In the genomic region with DNA sequence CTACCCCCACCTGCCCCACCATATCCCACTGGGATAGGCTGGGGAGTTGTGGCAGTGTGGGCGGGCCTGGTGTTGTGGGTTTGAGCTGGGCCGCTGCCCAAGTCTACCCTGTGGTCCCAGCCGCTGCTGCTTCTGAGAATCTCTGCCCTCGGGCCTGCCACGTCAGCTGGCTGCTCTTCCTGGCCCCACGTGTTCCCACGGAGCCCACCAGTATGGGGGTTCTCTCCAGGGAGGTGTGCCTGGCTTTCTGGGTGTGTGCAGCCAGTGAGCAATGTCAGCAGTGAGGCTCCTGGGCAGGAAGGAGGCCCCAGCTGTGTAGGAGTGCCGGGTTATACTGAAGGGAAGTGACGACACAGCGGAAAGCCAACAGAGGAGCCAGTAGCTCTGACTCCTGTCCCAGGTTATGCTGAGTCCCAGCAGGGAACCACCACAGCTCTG, we compare ENCODE assay signal across 9 cellular contexts. TPM values are rescaled to one million over a fixed set of nuclear protein-coding genes. Genes with fewer than 3 reads are reported as not detected.
DNase-seq lines count a peak whose midpoint lies in the region; ATAC-seq and TF ChIP-seq lines count a peak whose summit lies in the region.
"Had no signal": no experiment of that assay in that cellular context is flagged by ENCODE, and none has a peak within 500 bp of the region (broad histone marks: within the 10 kb centered on the region; RNA-seq: fewer than 3 reads in every experiment).

No MANE protein-coding gene starts in this region.

- H3K27ac ChIP-seq in CD4-positive, alpha-beta memory T cell (ENCODE audit: low read depth, low read length): peak overlapping the region; percentile 76
- H3K27ac ChIP-seq in MM.1S (ENCODE audit: low read length) (peak overlapping the region; percentile 81), endodermal cell (ENCODE audit: low read depth, low read length) (peak overlapping the region; percentile 87), neural cell (ENCODE audit: low read length) (peak overlapping the region; percentile 96), substantia nigra (ENCODE audit: low read depth, low read length, poor library complexity, severe bottlenecking) (peak overlapping the region; percentile 86)

- TF ChIP-seq CTCF in MM.1S (IDR thresholded peaks at IDR 0.05; ENCODE audit: low read length): no peak
- TF ChIP-seq CTCF in endodermal cell (conservative IDR thresholded peaks at IDR 0.05): no peak
- no peak for TF ChIP-seq CTCF in neural cell (IDR thresholded peaks at IDR 0.05; ENCODE audit: poor library complexity, severe bottlenecking)

- peaks cover 0 to 36% of the 10 kb centered on the region in 2 donors for H3K36me3 Mint-ChIP-seq in CD4-positive, alpha-beta memory T cell
- peaks cover 42% of the 10 kb centered on the region for H3K36me3 Mint-ChIP-seq in activated CD8-positive, alpha-beta T cell treated with anti-CD3 and anti-CD28 coated beads, Interleukin-2, amount 10 ng/mL, durations not matched to agents 7 days and 5 days (ENCODE audit: low read depth)
- H3K36me3 Mint-ChIP-seq in endodermal cell (ENCODE audit: low read depth): peaks cover 27% of the 10 kb centered on the region

- CTCF ChIA-PET in CD4-positive, alpha-beta memory T cell (lab: Charles Lee; ENCODE audit: partially characterized antibody): interaction anchor here (0.7 to 6.4 kb wide), 29 partner anchors 10 to 156 kb away, joined by 3 to 238 read pairs (median 4); partner anchors contain the start of genes GNAI2, GNAT1, HYAL3 and LSMEM2
- CTCF ChIA-PET in activated CD8-positive, alpha-beta T cell treated with anti-CD3 and anti-CD28 coated beads, Interleukin-2, amount 10 ng/mL, durations not matched to agents 7 days and 5 days (lab: Charles Lee): interaction anchor here (0.6 to 5.0 kb wide), 44 partner anchors 8 to 388 kb away, joined by 3 to 180 read pairs (median 5); partner anchors contain the start of genes GNAI2, GNAT1, HYAL2 and HYAL3

- H2AFZ ChIP-seq in MM.1S (ENCODE audit: low read length) (peak overlapping the region; percentile 12), neural cell (ENCODE audit: low read depth, low read length) (no peak overlapping the region)

- peak; percentile 47 for ATAC-seq in GM21786 (IDR thresholded peaks at IDR 0.05; ENCODE audit: unreplicated experiment)
- ATAC-seq in activated CD8-positive, alpha-beta T cell treated with anti-CD3 and anti-CD28 coated beads, Interleukin-2, amount 10 ng/mL, durations not matched to agents 7 days and 5 days: peak; percentile 81

- peak overlapping the region; percentile 24 to 44 for H3K4me3 ChIP-seq in CD4-positive, alpha-beta memory T cell (ENCODE audit: low read length in 2 of 2)
- H3K4me3 ChIP-seq in MM.1S (ENCODE audit: low read length): peak overlapping the region; percentile 52
- H3K4me3 ChIP-seq in endodermal cell (ENCODE audit: low read length): no peak overlapping the region
- H3K4me3 ChIP-seq in neural cell (ENCODE audit: low read length): peak overlapping the region; percentile 62

- intact Hi-C loops in CD4-positive, alpha-beta memory T cell (cut with micrococcal nuclease): loop anchor here (1.0 kb wide), 5 partner anchors 8 to 52 kb away; partner anchors contain the start of gene IFRD2

- peak overlapping the region; percentile 92 to 98 (median 95) for H3K27ac Mint-ChIP-seq in CD4-positive, alpha-beta memory T cell
- peak overlapping the region; percentile 91 for H3K27ac Mint-ChIP-seq in activated CD8-positive, alpha-beta T cell treated with anti-CD3 and anti-CD28 coated beads, Interleukin-2, amount 10 ng/mL, durations not matched to agents 7 days and 5 days
- H3K27ac Mint-ChIP-seq in endodermal cell: peak overlapping the region; percentile 95

- no peaks in the 10 kb centered on the region for H3K9me3 ChIP-seq in CD4-positive, alpha-beta memory T cell (ENCODE audit: control insufficient read depth in 1 of 2, low read length in 2 of 2)
- H3K9me3 ChIP-seq in MM.1S (replicated peaks; ENCODE audit: insufficient read depth, low read length) (no peaks in the 10 kb centered on the region), endodermal cell (ENCODE audit: control insufficient read depth, low read length) (no peaks in the 10 kb centered on the region), neural cell (ENCODE audit: low read length) (no peaks in the 10 kb centered on the region)

- peaks cover 97% of the 10 kb centered on the region for H3K4me1 ChIP-seq in CD4-positive, alpha-beta memory T cell (ENCODE audit: insufficient read depth, low read length)
- H3K4me1 ChIP-seq in MM.1S (ENCODE audit: low read length): peaks cover 13% of the 10 kb centered on the region
- peaks cover 19% of the 10 kb centered on the region for H3K4me1 ChIP-seq in endodermal cell (ENCODE audit: control insufficient read depth, insufficient read depth, low read length)

- no peak for TF ChIP-seq RAD21 in neural cell (conservative IDR thresholded peaks at IDR 0.05)

- POLR2A ChIA-PET in CD4-positive, alpha-beta memory T cell (lab: Charles Lee; ENCODE audit: partially characterized antibody): interaction anchor here (0.7 to 11.2 kb wide), 13 partner anchors 9 to 111 kb away, joined by 3 to 150 read pairs (median 8); partner anchors contain the start of genes GNAI2, HYAL3, IFRD2 and NAA80
- POLR2A ChIA-PET in activated CD8-positive, alpha-beta T cell treated with anti-CD3 and anti-CD28 coated beads, Interleukin-2, amount 10 ng/mL, durations not matched to agents 7 days and 5 days (lab: Charles Lee): interaction anchor here (0.7 to 2.7 kb wide), 6 partner anchors 10 to 81 kb away, joined by 3 to 24 read pairs (median 5); partner anchors contain the start of genes GNAI2, HYAL3, NAA80 and TUSC2

- peak overlapping the region; percentile 74 for H3K4me2 ChIP-seq in MM.1S (ENCODE audit: low read depth, low read length)
- H3K4me2 ChIP-seq in neural cell (ENCODE audit: low read length): peak overlapping the region; percentile 46

- WGBS in endodermal cell (ENCODE audit: insufficient coverage in 1 of 2, insufficient read length in 1 of 2), 2 experiments: 30 to 48% methylated on average over 2 to 10 of the region's 10 CpGs

- peak overlapping the region; percentile 75 to 88 (median 80) for H3K4me3 Mint-ChIP-seq in CD4-positive, alpha-beta memory T cell
- peak overlapping the region; percentile 76 for H3K4me3 Mint-ChIP-seq in activated CD8-positive, alpha-beta T cell treated with anti-CD3 and anti-CD28 coated beads, Interleukin-2, amount 10 ng/mL, durations not matched to agents 7 days and 5 days
- peak overlapping the region; percentile 12 for H3K4me3 Mint-ChIP-seq in endodermal cell

- peaks cover 45 to 89% (median 70%) of the 10 kb centered on the region in 4 donors for H3K4me1 Mint-ChIP-seq in CD4-positive, alpha-beta memory T cell
- H3K4me1 Mint-ChIP-seq in activated CD8-positive, alpha-beta T cell treated with anti-CD3 and anti-CD28 coated beads, Interleukin-2, amount 10 ng/mL, durations not matched to agents 7 days and 5 days (ENCODE audit: low read depth): peaks cover 73% of the 10 kb centered on the region
- H3K4me1 Mint-ChIP-seq in endodermal cell: peaks cover 29% of the 10 kb centered on the region

- no peaks in the 10 kb centered on the region for H3K27me3 ChIP-seq in CD4-positive, alpha-beta memory T cell (ENCODE audit: insufficient read depth, low read length)
- H3K27me3 ChIP-seq in MM.1S (replicated peaks; ENCODE audit: insufficient read depth, low read length): no peaks in the 10 kb centered on the region
- no peaks in the 10 kb centered on the region for H3K27me3 ChIP-seq in endodermal cell (ENCODE audit: control insufficient read depth, insufficient read depth, low read length, poor library complexity, severe bottlenecking)
- H3K27me3 ChIP-seq in neural cell (ENCODE audit: insufficient read depth, low read depth, low read length): no peaks in the 10 kb centered on the region

- peaks cover 22% of the 10 kb centered on the region for H3K36me3 ChIP-seq in CD4-positive, alpha-beta memory T cell (ENCODE audit: insufficient read depth, low read length)
- H3K36me3 ChIP-seq in MM.1S (replicated peaks; ENCODE audit: insufficient read depth, low read length): no peaks in the 10 kb centered on the region
- peaks cover 36% of the 10 kb centered on the region for H3K36me3 ChIP-seq in endodermal cell (ENCODE audit: control insufficient read depth, insufficient read depth, low read length)
- no peaks in the 10 kb centered on the region for H3K36me3 ChIP-seq in neural cell (ENCODE audit: insufficient read depth, low read length)

- no peaks in the 10 kb centered on the region for H3K9me2 ChIP-seq in MM.1S (replicated peaks; ENCODE audit: insufficient read depth, low read length)
- H3K9me2 ChIP-seq in neural cell (ENCODE audit: insufficient read depth, low read length): no peaks in the 10 kb centered on the region

- no peak for TF ChIP-seq EP300 in neural cell (conservative IDR thresholded peaks at IDR 0.05; ENCODE audit: poor library complexity, severe bottlenecking)

- no peaks in the 10 kb centered on the region for H3K9me3 Mint-ChIP-seq in CD4-positive, alpha-beta memory T cell
- no peaks in the 10 kb centered on the region for H3K9me3 Mint-ChIP-seq in activated CD8-positive, alpha-beta T cell treated with anti-CD3 and anti-CD28 coated beads, Interleukin-2, amount 10 ng/mL, durations not matched to agents 7 days and 5 days (ENCODE audit: insufficient read depth)
- no peaks in the 10 kb centered on the region for H3K9me3 Mint-ChIP-seq in endodermal cell

- peaks cover 21% of the 10 kb centered on the region for H3F3A ChIP-seq in MM.1S (ENCODE audit: insufficient read depth, low read length)
- no peaks in the 10 kb centered on the region for H3F3A ChIP-seq in neural cell (ENCODE audit: insufficient read depth, low read length, poor library complexity, severe bottlenecking)

- peak overlapping the region; percentile 47; the same call in 1 of the 2 replicates for H3K9ac ChIP-seq in MM.1S (ENCODE audit: low read length)
- peak overlapping the region; percentile 53 for H3K9ac ChIP-seq in endodermal cell (ENCODE audit: extremely low read depth, low read length, poor library complexity, severe bottlenecking)
- H3K9ac ChIP-seq in neural cell (ENCODE audit: low read length): peak overlapping the region; percentile 83

- H3K79me2 ChIP-seq in MM.1S (ENCODE audit: low read length) (peaks cover 94% of the 10 kb centered on the region), neural cell (replicated peaks; ENCODE audit: insufficient read depth, low read length) (peaks cover 86% of the 10 kb centered on the region)

- H3K27me3 Mint-ChIP-seq in CD4-positive, alpha-beta memory T cell: no peaks in the 10 kb centered on the region
- no peaks in the 10 kb centered on the region for H3K27me3 Mint-ChIP-seq in activated CD8-positive, alpha-beta T cell treated with anti-CD3 and anti-CD28 coated beads, Interleukin-2, amount 10 ng/mL, durations not matched to agents 7 days and 5 days (ENCODE audit: low read depth)
- no peaks in the 10 kb centered on the region for H3K27me3 Mint-ChIP-seq in endodermal cell (ENCODE audit: insufficient read depth)

- peak; percentile 80 to 95 (median 84) for DNase-seq in CD4-positive, alpha-beta memory T cell
- peak; percentile 85 for DNase-seq in MM.1S
- peak; percentile 93 for DNase-seq in activated CD8-positive, alpha-beta T cell treated with anti-CD3 and anti-CD28 coated beads, Interleukin-2, amount 10 ng/mL, durations not matched to agents 7 days and 5 days
- peak; percentile 87 for DNase-seq in endodermal cell
- peak in 2 of 49 donors; percentile 53 to 65 for DNase-seq in substantia nigra (lab: John Stamatoyannopoulos, UW)
- DNase-seq in amygdala (lab: John Stamatoyannopoulos, UW): no peak

- H4K20me1 ChIP-seq in MM.1S (ENCODE audit: insufficient read depth, low read length): peaks cover 9% of the 10 kb centered on the region; the same call in 1 of the 2 replicates
- no peaks in the 10 kb centered on the region for H4K20me1 ChIP-seq in neural cell (ENCODE audit: insufficient read depth)

RNA-seq across cellular contexts. Expression of gene GNAI2, which starts 10.5 kb away (rescaled TPM):
- 100 to 1,000 TPM; 292 to 300 TPM for total RNA-seq in CD4-positive, alpha-beta memory T cell
- 100 to 1,000 TPM; 532 to 615 TPM for polyA plus RNA-seq in CD4-positive, alpha-beta memory T cell
- 100 to 1,000 TPM; 515 to 531 TPM for total RNA-seq in activated CD8-positive, alpha-beta T cell treated with anti-CD3 and anti-CD28 coated beads, Interleukin-2, amount 10 ng/mL, durations not matched to agents 7 days and 5 days
- total RNA-seq in endodermal cell: 100 to 1,000 TPM; 243 to 278 TPM
- polyA plus RNA-seq in endodermal cell (2013, experiment 1 of 2): 454 TPM
- 428 TPM for polyA plus RNA-seq in endodermal cell (2013, experiment 2 of 2)
- 81.6 and 101 TPM in 2 replicates for polyA plus RNA-seq in neural cell
- 79.0 and 79.4 TPM in 2 replicates for polyA minus RNA-seq in neural cell

RNA-seq across cellular contexts. Expression of gene SEMA3B, which starts 22.4 kb away (rescaled TPM):
- under 1 TPM; 0.50 to 0.87 TPM for total RNA-seq in CD4-positive, alpha-beta memory T cell
- polyA plus RNA-seq in CD4-positive, alpha-beta memory T cell: not detected
- total RNA-seq in activated CD8-positive, alpha-beta T cell treated with anti-CD3 and anti-CD28 coated beads, Interleukin-2, amount 10 ng/mL, durations not matched to agents 7 days and 5 days: under 1 TPM; 0.52 to 0.84 TPM
- 10 to 100 TPM in 1 of 2 donors, 1 to 10 TPM in 1; 6.5 to 10.3 TPM for total RNA-seq in endodermal cell
- 19.4 TPM for polyA plus RNA-seq in endodermal cell (2013, experiment 1 of 2)
- 15.1 TPM for polyA plus RNA-seq in endodermal cell (2013, experiment 2 of 2)
- polyA plus RNA-seq in neural cell: 7.8 and 9.6 TPM in 2 replicates
- polyA minus RNA-seq in neural cell: 2.2 and 3.4 TPM in 2 replicates

RNA-seq across cellular contexts. Expression of gene LSMEM2, which starts 32.4 kb away (rescaled TPM):
- total RNA-seq in CD4-positive, alpha-beta memory T cell: not detected
- polyA plus RNA-seq in CD4-positive, alpha-beta memory T cell: under 1 TPM in 1 of 2 donors, not detected in 1; 0.20 TPM
- total RNA-seq in activated CD8-positive, alpha-beta T cell treated with anti-CD3 and anti-CD28 coated beads, Interleukin-2, amount 10 ng/mL, durations not matched to agents 7 days and 5 days: not detected
- total RNA-seq in endodermal cell: not detected
- 0.25 TPM for polyA plus RNA-seq in endodermal cell (2013, experiment 1 of 2)
- not detected for polyA plus RNA-seq in endodermal cell (2013, experiment 2 of 2)
- not detected in 2 replicates for polyA plus RNA-seq in neural cell
- polyA minus RNA-seq in neural cell: not detected in 2 replicates
- total RNA-seq: NCI-H460 had no signal

RNA-seq across cellular contexts. Expression of gene SLC38A3, which starts 41.5 kb away (rescaled TPM):
- not detected for total RNA-seq in CD4-positive, alpha-beta memory T cell
- not detected for polyA plus RNA-seq in CD4-positive, alpha-beta memory T cell
- not detected for total RNA-seq in activated CD8-positive, alpha-beta T cell treated with anti-CD3 and anti-CD28 coated beads, Interleukin-2, amount 10 ng/mL, durations not matched to agents 7 days and 5 days
- total RNA-seq in endodermal cell: 1 to 10 TPM; 1.5 to 1.9 TPM
- 4.4 TPM for polyA plus RNA-seq in endodermal cell (2013, experiment 1 of 2)
- polyA plus RNA-seq in endodermal cell (2013, experiment 2 of 2): 4.3 TPM
- 0.66 TPM in 1 of 2 replicates, not detected in the other for polyA plus RNA-seq in neural cell
- polyA minus RNA-seq in neural cell: 0.81 and 5.1 TPM in 2 replicates

RNA-seq across cellular contexts. Expression of gene IFRD2, which starts 45.7 kb away (rescaled TPM):
- total RNA-seq in CD4-positive, alpha-beta memory T cell: 10 to 100 TPM; 58.6 to 65.3 TPM
- polyA plus RNA-seq in CD4-positive, alpha-beta memory T cell: 10 to 100 TPM; 62.0 to 84.7 TPM
- total RNA-seq in activated CD8-positive, alpha-beta T cell treated with anti-CD3 and anti-CD28 coated beads, Interleukin-2, amount 10 ng/mL, durations not matched to agents 7 days and 5 days: 10 to 100 TPM; 81.3 to 85.1 TPM
- 10 to 100 TPM; 56.6 to 70.9 TPM for total RNA-seq in endodermal cell
- polyA plus RNA-seq in endodermal cell (2013, experiment 1 of 2): 42.4 TPM
- polyA plus RNA-seq in endodermal cell (2013, experiment 2 of 2): 35.6 TPM
- polyA plus RNA-seq in neural cell: 41.8 and 76.4 TPM in 2 replicates
- polyA minus RNA-seq in neural cell: 10.1 and 21.4 TPM in 2 replicates

Comparison
In these comparisons a context has a peak if more than half of its experiments do, and no peak if none do; other contexts are left out.
1. DNase-seq: peak in CD4-positive, alpha-beta memory T cell (5 of 5), MM.1S (single experiment), activated CD8-positive, alpha-beta T cell treated with anti-CD3 and anti-CD28 coated beads, Interleukin-2, amount 10 ng/mL, durations not matched to agents 7 days and 5 days (single experiment) and endodermal cell (single experiment); none in amygdala (0 of 56).
2. H3K4me3 Mint-ChIP-seq: peak in every context shown above with its lines; median percentile 80 in CD4-positive, alpha-beta memory T cell; 76 in activated CD8-positive, alpha-beta T cell treated with anti-CD3 and anti-CD28 coated beads, Interleukin-2, amount 10 ng/mL, durations not matched to agents 7 days and 5 days; 12 in endodermal cell.
3. RNA of gene SEMA3B, which starts 22.4 kb away (total RNA-seq): 6.5 to 10.3 TPM in endodermal cell; 0.50 to 0.87 TPM in CD4-positive, alpha-beta memory T cell and 0.52 to 0.84 TPM in activated CD8-positive, alpha-beta T cell treated with anti-CD3 and anti-CD28 coated beads, Interleukin-2, amount 10 ng/mL, durations not matched to agents 7 days and 5 days; every median in the first group is over 4 times any median in the second.
4. Peak in every context shown above with its lines, with median percentiles within 50 percentile points of each other: H3K27ac ChIP-seq, H3K27ac Mint-ChIP-seq and H3K9ac ChIP-seq.